1 cellular context compared by ENCODE assay signal in the genomic region with DNA sequence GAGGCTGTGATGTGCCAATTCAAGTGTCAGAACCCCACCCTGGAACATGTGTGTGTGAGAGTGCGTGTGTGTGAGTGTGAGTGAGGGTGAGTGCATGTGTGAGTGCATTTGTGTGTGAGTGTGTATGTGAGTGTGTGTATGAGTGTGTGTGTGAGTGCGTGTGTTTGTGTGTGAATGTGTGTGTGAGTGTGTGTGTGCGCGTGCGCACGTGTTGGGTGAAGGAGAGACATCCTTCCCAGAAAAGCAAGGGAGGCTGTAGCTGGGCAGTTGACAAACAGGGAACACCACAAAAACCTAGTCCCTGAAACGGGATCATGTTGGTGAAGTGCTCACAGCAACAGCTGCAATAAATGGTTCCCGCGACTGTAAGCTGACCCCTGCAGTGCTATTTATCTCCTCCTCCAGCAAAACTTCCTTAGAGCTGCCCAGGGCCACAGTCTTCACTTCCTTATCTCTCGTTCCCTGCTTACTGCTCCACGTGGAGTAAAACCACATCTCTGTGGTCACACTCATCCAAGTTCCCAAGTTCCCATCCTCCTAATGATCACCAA.
TF ChIP-seq lines count a peak whose summit lies in the region.

No MANE protein-coding gene starts in this region.

TF ChIP-seq in HEK293, 187 proteins besides CTCF, POLR2A, EP300 and RAD21 (continued from another document):
- TF ChIP-seq ZNF398 (tag by site-specific recombination; IDR thresholded peaks at IDR 0.05) (peak; percentile 47; the same call in 1 of the 2 replicates), SP7 (tag by site-specific recombination; IDR thresholded peaks at IDR 0.05) (no peak), ZNF394 (tag by site-specific recombination; IDR thresholded peaks at IDR 0.05; ENCODE audit: borderline replicate concordance) (no peak), ZIC2 (tag by site-specific recombination; IDR thresholded peaks at IDR 0.05) (peak; percentile 92), ZNF112 (tag by site-specific recombination; IDR thresholded peaks at IDR 0.05) (no peak), ZNF837 (tag by site-specific recombination; IDR thresholded peaks at IDR 0.05) (no peak), ZNF366 (tag by site-specific recombination; conservative IDR thresholded peaks at IDR 0.05) (no peak), ZFP69B (tag by site-specific recombination; IDR thresholded peaks at IDR 0.05) (no peak), ZNF155 (tag by site-specific recombination; IDR thresholded peaks at IDR 0.05) (no peak), ZNF529 (tag by site-specific recombination; IDR thresholded peaks at IDR 0.05; ENCODE audit: insufficient replicate concordance) (no peak), ZNF184 (tag by site-specific recombination; IDR thresholded peaks at IDR 0.05) (no peak), PRDM10 (tag by site-specific recombination; IDR thresholded peaks at IDR 0.05) (no peak), TRIM28 (IDR thresholded peaks at IDR 0.05; ENCODE audit: borderline replicate concordance, low read length) (peak; percentile 72; the same call in 1 of the 2 replicates), ZNF830 (tag by site-specific recombination; IDR thresholded peaks at IDR 0.05; ENCODE audit: low read depth) (no peak), ZNF571 (tag by site-specific recombination; IDR thresholded peaks at IDR 0.05) (peak; percentile 65; the same call in 1 of the 2 replicates), SCRT1 (tag by site-specific recombination; IDR thresholded peaks at IDR 0.05; ENCODE audit: borderline replicate concordance) (no peak), KLF16 (tag by site-specific recombination; IDR thresholded peaks at IDR 0.05) (no peak), PATZ1 (tag by site-specific recombination; IDR thresholded peaks at IDR 0.05) (no peak), ZNF114 (tag by site-specific recombination; IDR thresholded peaks at IDR 0.05) (no peak), ZNF157 (tag by site-specific recombination; IDR thresholded peaks at IDR 0.05) (no peak), ZNF292 (tag by site-specific recombination; IDR thresholded peaks at IDR 0.05; ENCODE audit: borderline replicate concordance, low read depth) (no peak), ZNF585B (tag by site-specific recombination; IDR thresholded peaks at IDR 0.05) (no peak), ZBTB21 (tag by site-specific recombination; IDR thresholded peaks at IDR 0.05) (no peak), MZF1 (tag by site-specific recombination; IDR thresholded peaks at IDR 0.05; ENCODE audit: borderline replicate concordance) (no peak), ZNF843 (tag by site-specific recombination; IDR thresholded peaks at IDR 0.05) (no peak), ZNF645 (tag by site-specific recombination; IDR thresholded peaks at IDR 0.05) (no peak), ZNF785 (tag by site-specific recombination; IDR thresholded peaks at IDR 0.05) (0 out of 2 replicates have a peak, but pooled peaks have one; percentile 36), ZNF473 (tag by site-specific recombination; IDR thresholded peaks at IDR 0.05) (no peak), ZNF548 (tag by site-specific recombination; IDR thresholded peaks at IDR 0.05) (no peak), ZNF214 (tag by site-specific recombination; IDR thresholded peaks at IDR 0.05; ENCODE audit: borderline replicate concordance) (no peak), ZBTB11 (tag by site-specific recombination; conservative IDR thresholded peaks at IDR 0.05; ENCODE audit: low read depth) (no peak), ZBTB20 (tag by site-specific recombination; IDR thresholded peaks at IDR 0.05) (peak; percentile 85), ZNF274 (IDR thresholded peaks at IDR 0.05; ENCODE audit: low read length) (no peak), ZNF274 (tag by site-specific recombination; IDR thresholded peaks at IDR 0.05; ENCODE audit: borderline replicate concordance) (no peak), ZNF2 (tag by site-specific recombination; IDR thresholded peaks at IDR 0.05) (no peak), ZSCAN30 (tag by site-specific recombination; IDR thresholded peaks at IDR 0.05) (no peak), KLF9 (tag by site-specific recombination; IDR thresholded peaks at IDR 0.05; ENCODE audit: low read depth) (no peak), ZBTB17 (tag by site-specific recombination; IDR thresholded peaks at IDR 0.05) (no peak), HOXC10 (CRISPR knock-in tag; IDR thresholded peaks at IDR 0.05) (no peak)
- TF ChIP-seq, protein P1, sequence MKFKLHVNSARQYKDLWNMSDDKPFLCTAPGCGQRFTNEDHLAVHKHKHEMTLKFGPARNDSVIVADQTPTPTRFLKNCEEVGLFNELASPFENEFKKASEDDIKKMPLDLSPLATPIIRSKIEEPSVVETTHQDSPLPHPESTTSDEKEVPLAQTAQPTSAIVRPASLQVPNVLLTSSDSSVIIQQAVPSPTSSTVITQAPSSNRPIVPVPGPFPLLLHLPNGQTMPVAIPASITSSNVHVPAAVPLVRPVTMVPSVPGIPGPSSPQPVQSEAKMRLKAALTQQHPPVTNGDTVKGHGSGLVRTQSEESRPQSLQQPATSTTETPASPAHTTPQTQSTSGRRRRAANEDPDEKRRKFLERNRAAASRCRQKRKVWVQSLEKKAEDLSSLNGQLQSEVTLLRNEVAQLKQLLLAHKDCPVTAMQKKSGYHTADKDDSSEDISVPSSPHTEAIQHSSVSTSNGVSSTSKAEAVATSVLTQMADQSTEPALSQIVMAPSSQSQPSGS (tag by site-specific recombination; IDR thresholded peaks at IDR 0.05; ENCODE audit: low read depth) = no peak
- TF ChIP-seq, protein P2, sequence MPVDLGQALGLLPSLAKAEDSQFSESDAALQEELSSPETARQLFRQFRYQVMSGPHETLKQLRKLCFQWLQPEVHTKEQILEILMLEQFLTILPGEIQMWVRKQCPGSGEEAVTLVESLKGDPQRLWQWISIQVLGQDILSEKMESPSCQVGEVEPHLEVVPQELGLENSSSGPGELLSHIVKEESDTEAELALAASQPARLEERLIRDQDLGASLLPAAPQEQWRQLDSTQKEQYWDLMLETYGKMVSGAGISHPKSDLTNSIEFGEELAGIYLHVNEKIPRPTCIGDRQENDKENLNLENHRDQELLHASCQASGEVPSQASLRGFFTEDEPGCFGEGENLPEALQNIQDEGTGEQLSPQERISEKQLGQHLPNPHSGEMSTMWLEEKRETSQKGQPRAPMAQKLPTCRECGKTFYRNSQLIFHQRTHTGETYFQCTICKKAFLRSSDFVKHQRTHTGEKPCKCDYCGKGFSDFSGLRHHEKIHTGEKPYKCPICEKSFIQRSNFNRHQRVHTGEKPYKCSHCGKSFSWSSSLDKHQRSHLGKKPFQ (tag by site-specific recombination; IDR thresholded peaks at IDR 0.05) = peak; percentile 36; the same call in 1 of the 2 replicates
- TF ChIP-seq, protein P3, sequence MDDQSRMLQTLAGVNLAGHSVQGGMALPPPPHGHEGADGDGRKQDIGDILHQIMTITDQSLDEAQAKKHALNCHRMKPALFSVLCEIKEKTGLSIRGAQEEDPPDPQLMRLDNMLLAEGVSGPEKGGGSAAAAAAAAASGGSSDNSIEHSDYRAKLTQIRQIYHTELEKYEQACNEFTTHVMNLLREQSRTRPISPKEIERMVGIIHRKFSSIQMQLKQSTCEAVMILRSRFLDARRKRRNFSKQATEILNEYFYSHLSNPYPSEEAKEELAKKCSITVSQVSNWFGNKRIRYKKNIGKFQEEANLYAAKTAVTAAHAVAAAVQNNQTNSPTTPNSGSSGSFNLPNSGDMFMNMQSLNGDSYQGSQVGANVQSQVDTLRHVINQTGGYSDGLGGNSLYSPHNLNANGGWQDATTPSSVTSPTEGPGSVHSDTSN (CRISPR knock-in tag; IDR thresholded peaks at IDR 0.05) = no peak
- TF ChIP-seq, protein P4, sequence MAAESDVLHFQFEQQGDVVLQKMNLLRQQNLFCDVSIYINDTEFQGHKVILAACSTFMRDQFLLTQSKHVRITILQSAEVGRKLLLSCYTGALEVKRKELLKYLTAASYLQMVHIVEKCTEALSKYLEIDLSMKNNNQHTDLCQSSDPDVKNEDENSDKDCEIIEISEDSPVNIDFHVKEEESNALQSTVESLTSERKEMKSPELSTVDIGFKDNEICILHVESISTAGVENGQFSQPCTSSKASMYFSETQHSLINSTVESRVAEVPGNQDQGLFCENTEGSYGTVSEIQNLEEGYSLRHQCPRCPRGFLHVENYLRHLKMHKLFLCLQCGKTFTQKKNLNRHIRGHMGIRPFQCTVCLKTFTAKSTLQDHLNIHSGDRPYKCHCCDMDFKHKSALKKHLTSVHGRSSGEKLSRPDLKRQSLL (tag by site-specific recombination; IDR thresholded peaks at IDR 0.05) = no peak
